Comparison of ENCODE assay signal across 15 cellular contexts in the genomic region with DNA sequence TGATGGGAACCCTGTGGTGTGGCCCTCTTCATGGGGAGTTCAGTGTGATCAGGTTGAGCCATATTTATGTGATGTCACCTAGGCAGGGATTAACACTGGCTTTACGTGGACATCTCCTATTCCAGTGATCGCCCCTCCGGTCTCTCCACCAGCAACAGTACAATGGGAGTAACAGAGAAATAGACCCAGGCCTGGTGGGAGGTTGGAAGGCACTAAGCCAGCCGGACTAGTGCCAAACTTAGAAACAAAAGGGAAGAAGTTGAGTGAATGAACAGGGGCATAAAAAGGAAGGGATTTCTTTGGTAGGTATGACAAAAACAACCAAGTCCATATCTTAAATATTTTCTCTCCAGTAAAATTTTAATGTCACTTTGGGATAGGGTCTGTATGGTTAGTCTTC.
"Had no signal": no experiment of that assay in that cellular context is flagged by ENCODE, and none has a peak within 500 bp of the region (broad histone marks: within the 10 kb centered on the region; RNA-seq: fewer than 3 reads in every experiment).

No MANE protein-coding gene starts in this region.

- H3K36me3 ChIP-seq: adrenal gland, brain microvascular endothelial cell, thyroid gland had no signal

- H3K9me3 Mint-ChIP-seq: activated T-helper 2 cell treated with anti-CD3 and anti-CD28 coated beads, Interferon-gamma antibody, Interleukin-2, Interleukin-4, amounts not matched to agents 10 μg/mL and 5 μg/mL and 100 μg/mL, durations not matched to agents 14 hours and 24 hours and 36 hours had no signal

- H3K27ac Mint-ChIP-seq: activated T-helper 2 cell treated with anti-CD3 and anti-CD28 coated beads, Interferon-gamma antibody, Interleukin-2, Interleukin-4, amounts not matched to agents 10 μg/mL and 5 μg/mL and 100 μg/mL, durations not matched to agents 14 hours and 24 hours and 36 hours; stimulated activated naive CD8-positive, alpha-beta T cell treated with anti-CD3 and anti-CD28 coated beads, Interleukin-15, amount 100 ng/mL, for 72 hours had no signal

- H3K27ac ChIP-seq: brain microvascular endothelial cell, epithelial cell of prostate, thyroid gland had no signal

- H3K9me3 ChIP-seq: adrenal gland, thyroid gland had no signal

- H3K27me3 Mint-ChIP-seq: stimulated activated naive CD8-positive, alpha-beta T cell treated with anti-CD3 and anti-CD28 coated beads, Interleukin-15, amount 100 ng/mL, for 72 hours had no signal

- ATAC-seq: naive thymus-derived CD4-positive, alpha-beta T cell; SK-N-SH treated with all-trans-retinoic acid at 6 μM for 48 hours; stimulated activated naive CD8-positive, alpha-beta T cell treated with anti-CD3 and anti-CD28 coated beads, Interleukin-15, amount 100 ng/mL, for 72 hours had no signal

- H3K27me3 ChIP-seq: adrenal gland, brain microvascular endothelial cell, thyroid gland had no signal

- H3K4me3 ChIP-seq: adrenal gland, thyroid gland had no signal

- H3K4me3 Mint-ChIP-seq: stimulated activated naive CD8-positive, alpha-beta T cell treated with anti-CD3 and anti-CD28 coated beads, Interleukin-15, amount 100 ng/mL, for 72 hours had no signal

- DNase-seq: activated CD4-positive, alpha-beta T cell treated with anti-CD3 and anti-CD28 coated beads, Interleukin-2, amount 50 U/mL, for 1 hour; activated CD4-positive, CD25-positive, alpha-beta regulatory T cell; activated naive CD4-positive, alpha-beta T cell treated with anti-CD3 and anti-CD28 coated beads, Interleukin-2, amount 50 U/mL, for 16 hours; adrenal gland; brain microvascular endothelial cell; kidney; naive thymus-derived CD4-positive, alpha-beta T cell; SHP77; stimulated activated CD4-positive, alpha-beta T cell treated with anti-CD3 and anti-CD28 coated beads, Interleukin-15, amount 100 ng/mL, for 24 hours; stimulated activated CD4-positive, alpha-beta T cell treated with anti-CD3 and anti-CD28 coated beads, Interleukin-4, amount 100 ng/mL, for 24 hours; stimulated activated naive CD8-positive, alpha-beta T cell treated with anti-CD3 and anti-CD28 coated beads, Interleukin-15, amount 100 ng/mL, for 72 hours; thyroid gland had no signal
